In the genomic region with DNA sequence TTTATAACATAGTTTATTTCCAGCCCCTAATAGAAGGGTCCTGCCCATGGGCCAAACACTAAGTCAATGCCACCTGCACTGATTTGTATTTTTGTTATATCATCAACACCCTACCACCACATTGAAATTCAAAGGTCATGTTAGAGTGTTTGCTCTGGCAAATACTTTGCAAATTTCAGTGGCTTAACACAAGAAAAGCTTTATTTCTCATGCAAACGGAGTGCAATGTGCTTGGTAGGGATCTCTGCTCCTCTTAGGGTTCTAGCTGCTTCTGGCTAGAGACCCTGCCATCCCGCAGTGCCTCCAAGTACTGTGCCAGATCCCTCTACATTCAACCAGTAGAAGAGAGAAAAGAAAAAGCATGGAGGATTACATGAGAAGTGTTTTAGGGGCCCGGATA, we compare ENCODE assay signal across 1 cellular context.
TF ChIP-seq lines count a peak whose summit lies in the region.

No MANE protein-coding gene starts in this region.

TF ChIP-seq in GM23338, 12 proteins besides CTCF, POLR2A, EP300 and RAD21 (continued from another document):
- TF ChIP-seq, protein P1, sequence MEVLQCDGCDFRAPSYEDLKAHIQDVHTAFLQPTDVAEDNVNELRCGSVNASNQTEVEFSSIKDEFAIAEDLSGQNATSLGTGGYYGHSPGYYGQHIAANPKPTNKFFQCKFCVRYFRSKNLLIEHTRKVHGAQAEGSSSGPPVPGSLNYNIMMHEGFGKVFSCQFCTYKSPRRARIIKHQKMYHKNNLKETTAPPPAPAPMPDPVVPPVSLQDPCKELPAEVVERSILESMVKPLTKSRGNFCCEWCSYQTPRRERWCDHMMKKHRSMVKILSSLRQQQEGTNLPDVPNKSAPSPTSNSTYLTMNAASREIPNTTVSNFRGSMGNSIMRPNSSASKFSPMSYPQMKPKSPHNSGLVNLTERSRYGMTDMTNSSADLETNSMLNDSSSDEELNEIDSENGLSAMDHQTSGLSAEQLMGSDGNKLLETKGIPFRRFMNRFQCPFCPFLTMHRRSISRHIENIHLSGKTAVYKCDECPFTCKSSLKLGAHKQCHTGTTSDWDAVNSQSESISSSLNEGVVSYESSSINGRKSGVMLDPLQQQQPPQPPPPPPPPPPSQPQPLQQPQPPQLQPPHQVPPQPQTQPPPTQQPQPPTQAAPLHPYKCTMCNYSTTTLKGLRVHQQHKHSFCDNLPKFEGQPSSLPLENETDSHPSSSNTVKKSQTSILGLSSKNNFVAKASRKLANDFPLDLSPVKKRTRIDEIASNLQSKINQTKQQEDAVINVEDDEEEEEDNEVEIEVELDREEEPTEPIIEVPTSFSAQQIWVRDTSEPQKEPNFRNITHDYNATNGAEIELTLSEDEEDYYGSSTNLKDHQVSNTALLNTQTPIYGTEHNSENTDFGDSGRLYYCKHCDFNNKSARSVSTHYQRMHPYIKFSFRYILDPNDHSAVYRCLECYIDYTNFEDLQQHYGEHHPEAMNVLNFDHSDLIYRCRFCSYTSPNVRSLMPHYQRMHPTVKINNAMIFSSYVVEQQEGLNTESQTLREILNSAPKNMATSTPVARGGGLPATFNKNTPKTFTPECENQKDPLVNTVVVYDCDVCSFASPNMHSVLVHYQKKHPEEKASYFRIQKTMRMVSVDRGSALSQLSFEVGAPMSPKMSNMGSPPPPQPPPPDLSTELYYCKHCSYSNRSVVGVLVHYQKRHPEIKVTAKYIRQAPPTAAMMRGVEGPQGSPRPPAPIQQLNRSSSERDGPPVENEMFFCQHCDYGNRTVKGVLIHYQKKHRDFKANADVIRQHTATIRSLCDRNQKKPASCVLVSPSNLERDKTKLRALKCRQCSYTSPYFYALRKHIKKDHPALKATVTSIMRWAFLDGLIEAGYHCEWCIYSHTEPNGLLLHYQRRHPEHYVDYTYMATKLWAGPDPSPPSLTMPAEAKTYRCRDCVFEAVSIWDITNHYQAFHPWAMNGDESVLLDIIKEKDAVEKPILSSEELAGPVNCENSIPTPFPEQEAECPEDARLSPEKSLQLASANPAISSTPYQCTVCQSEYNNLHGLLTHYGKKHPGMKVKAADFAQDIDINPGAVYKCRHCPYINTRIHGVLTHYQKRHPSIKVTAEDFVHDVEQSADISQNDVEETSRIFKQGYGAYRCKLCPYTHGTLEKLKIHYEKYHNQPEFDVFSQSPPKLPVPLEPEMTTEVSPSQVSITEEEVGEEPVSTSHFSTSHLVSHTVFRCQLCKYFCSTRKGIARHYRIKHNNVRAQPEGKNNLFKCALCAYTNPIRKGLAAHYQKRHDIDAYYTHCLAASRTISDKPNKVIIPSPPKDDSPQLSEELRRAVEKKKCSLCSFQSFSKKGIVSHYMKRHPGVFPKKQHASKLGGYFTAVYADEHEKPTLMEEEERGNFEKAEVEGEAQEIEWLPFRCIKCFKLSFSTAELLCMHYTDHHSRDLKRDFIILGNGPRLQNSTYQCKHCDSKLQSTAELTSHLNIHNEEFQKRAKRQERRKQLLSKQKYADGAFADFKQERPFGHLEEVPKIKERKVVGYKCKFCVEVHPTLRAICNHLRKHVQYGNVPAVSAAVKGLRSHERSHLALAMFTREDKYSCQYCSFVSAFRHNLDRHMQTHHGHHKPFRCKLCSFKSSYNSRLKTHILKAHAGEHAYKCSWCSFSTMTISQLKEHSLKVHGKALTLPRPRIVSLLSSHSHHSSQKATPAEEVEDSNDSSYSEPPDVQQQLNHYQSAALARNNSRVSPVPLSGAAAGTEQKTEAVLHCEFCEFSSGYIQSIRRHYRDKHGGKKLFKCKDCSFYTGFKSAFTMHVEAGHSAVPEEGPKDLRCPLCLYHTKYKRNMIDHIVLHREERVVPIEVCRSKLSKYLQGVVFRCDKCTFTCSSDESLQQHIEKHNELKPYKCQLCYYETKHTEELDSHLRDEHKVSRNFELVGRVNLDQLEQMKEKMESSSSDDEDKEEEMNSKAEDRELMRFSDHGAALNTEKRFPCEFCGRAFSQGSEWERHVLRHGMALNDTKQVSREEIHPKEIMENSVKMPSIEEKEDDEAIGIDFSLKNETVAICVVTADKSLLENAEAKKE (CRISPR knock-in tag; IDR thresholded peaks at IDR 0.05): peak; percentile 83
- TF ChIP-seq, protein P2, sequence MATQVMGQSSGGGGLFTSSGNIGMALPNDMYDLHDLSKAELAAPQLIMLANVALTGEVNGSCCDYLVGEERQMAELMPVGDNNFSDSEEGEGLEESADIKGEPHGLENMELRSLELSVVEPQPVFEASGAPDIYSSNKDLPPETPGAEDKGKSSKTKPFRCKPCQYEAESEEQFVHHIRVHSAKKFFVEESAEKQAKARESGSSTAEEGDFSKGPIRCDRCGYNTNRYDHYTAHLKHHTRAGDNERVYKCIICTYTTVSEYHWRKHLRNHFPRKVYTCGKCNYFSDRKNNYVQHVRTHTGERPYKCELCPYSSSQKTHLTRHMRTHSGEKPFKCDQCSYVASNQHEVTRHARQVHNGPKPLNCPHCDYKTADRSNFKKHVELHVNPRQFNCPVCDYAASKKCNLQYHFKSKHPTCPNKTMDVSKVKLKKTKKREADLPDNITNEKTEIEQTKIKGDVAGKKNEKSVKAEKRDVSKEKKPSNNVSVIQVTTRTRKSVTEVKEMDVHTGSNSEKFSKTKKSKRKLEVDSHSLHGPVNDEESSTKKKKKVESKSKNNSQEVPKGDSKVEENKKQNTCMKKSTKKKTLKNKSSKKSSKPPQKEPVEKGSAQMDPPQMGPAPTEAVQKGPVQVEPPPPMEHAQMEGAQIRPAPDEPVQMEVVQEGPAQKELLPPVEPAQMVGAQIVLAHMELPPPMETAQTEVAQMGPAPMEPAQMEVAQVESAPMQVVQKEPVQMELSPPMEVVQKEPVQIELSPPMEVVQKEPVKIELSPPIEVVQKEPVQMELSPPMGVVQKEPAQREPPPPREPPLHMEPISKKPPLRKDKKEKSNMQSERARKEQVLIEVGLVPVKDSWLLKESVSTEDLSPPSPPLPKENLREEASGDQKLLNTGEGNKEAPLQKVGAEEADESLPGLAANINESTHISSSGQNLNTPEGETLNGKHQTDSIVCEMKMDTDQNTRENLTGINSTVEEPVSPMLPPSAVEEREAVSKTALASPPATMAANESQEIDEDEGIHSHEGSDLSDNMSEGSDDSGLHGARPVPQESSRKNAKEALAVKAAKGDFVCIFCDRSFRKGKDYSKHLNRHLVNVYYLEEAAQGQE (IDR thresholded peaks at IDR 0.05; ENCODE audit: unreplicated experiment): no peak
- TF ChIP-seq NANOG (IDR thresholded peaks at IDR 0.05; ENCODE audit: borderline replicate concordance): peak; percentile 87
- peak; percentile 88 for TF ChIP-seq POLR2AphosphoS5 (IDR thresholded peaks at IDR 0.05; ENCODE audit: low read depth)
- no peak for TF ChIP-seq CREB1 (CRISPR knock-in tag; IDR thresholded peaks at IDR 0.05; ENCODE audit: low read depth)
- no peak for TF ChIP-seq EZH2 (IDR thresholded peaks at IDR 0.05; ENCODE audit: low read depth, unreplicated experiment)
- TF ChIP-seq STAT1 (IDR thresholded peaks at IDR 0.05; ENCODE audit: unreplicated experiment): no peak
